29 cellular contexts compared by ENCODE assay signal in genomic region chr7:158369290-158369689, GRCh38.
"Had no signal": no experiment of that assay in that cellular context is flagged by ENCODE, and none has a peak within 500 bp of the region (broad histone marks: within the 10 kb centered on the region; RNA-seq: fewer than 3 reads in every experiment).

No MANE protein-coding gene starts in this region.

- H3K36me3 ChIP-seq: ascending aorta, breast epithelium, cardiac muscle cell, esophagus squamous epithelium, gastroesophageal sphincter, WERI-Rb-1 had no signal

- H3K4me1 ChIP-seq: ascending aorta, breast epithelium, gastroesophageal sphincter had no signal

- ATAC-seq: activated CD4-positive, CD25-positive, alpha-beta regulatory T cell treated with anti-CD3 and anti-CD28 coated beads, Interleukin-2, amount 50 U/mL, for 24 hours; activated CD8-positive, alpha-beta T cell treated with anti-CD3 and anti-CD28 coated beads for 36 hours; activated naive CD4-positive, alpha-beta T cell treated with anti-CD3 and anti-CD28 coated beads, Interleukin-2, amount 50 U/mL, for 72 hours; activated T-cell treated with anti-CD3 and anti-CD28 coated beads, Interleukin-2, amount 50 U/mL, for 4 hours; activated T-helper 17 cell treated with anti-CD3 and anti-CD28 coated beads, Interleukin-2, amount 50 U/mL, for 72 hours; gastroesophageal sphincter; T-helper 17 cell had no signal

- H3K4me3 ChIP-seq: ascending aorta, breast epithelium, cardiac muscle cell, esophagus squamous epithelium, gastroesophageal sphincter had no signal

- H3K36me3 Mint-ChIP-seq: activated naive CD4-positive, alpha-beta T cell treated with anti-CD3 and anti-CD28 coated beads, Interleukin-2, amount 10 ng/mL, durations not matched to agents 7 days and 5 days; activated naive CD4-positive, alpha-beta T cell treated with anti-CD3 and anti-CD28 coated beads, Interleukin-2, amount 50 U/mL, for 72 hours; activated naive CD8-positive, alpha-beta T cell treated with anti-CD3 and anti-CD28 coated beads, Interleukin-2, amount 10 ng/mL, durations not matched to agents 7 days and 5 days; brain had no signal

- H3K4me3 Mint-ChIP-seq: activated B cell treated with CpG ODN at 0.5 μM for 24 hours; activated CD8-positive, alpha-beta T cell treated with anti-CD3 and anti-CD28 coated beads for 36 hours; activated naive CD4-positive, alpha-beta T cell treated with anti-CD3 and anti-CD28 coated beads, Interleukin-2, amount 10 ng/mL, durations not matched to agents 7 days and 5 days; activated naive CD8-positive, alpha-beta T cell treated with anti-CD3 and anti-CD28 coated beads, Interleukin-2, amount 10 ng/mL, durations not matched to agents 7 days and 5 days; activated T-cell treated with anti-CD3 and anti-CD28 coated beads, Interleukin-2, amount 50 U/mL, for 4 hours; activated T-helper 17 cell treated with anti-CD3 and anti-CD28 coated beads, Interleukin-2, amount 50 U/mL, for 72 hours; brain; central memory CD8-positive, alpha-beta T cell; T-helper 17 cell; T-helper 2 cell treated with Interferon-gamma antibody and Interleukin-4, amounts not matched to agents 5 μg/mL and 100 μg/mL, for 36 hours had no signal

- H3K27me3 ChIP-seq: ascending aorta, breast epithelium, cardiac muscle cell had no signal

- DNase-seq: activated B cell treated with CpG ODN at 0.5 μM for 24 hours; activated CD4-positive, alpha-beta T cell treated with anti-CD3 and anti-CD28 coated beads for 48 hours; activated CD4-positive, alpha-beta T cell treated with anti-CD3 and anti-CD28 coated beads, Interleukin-2, amount 50 U/mL, for 1 hour; activated CD4-positive, alpha-beta T cell treated with anti-CD3 and anti-CD28 coated beads, Interleukin-2, amount 50 U/mL, for 48 hours; activated CD8-positive, alpha-beta memory T cell treated with anti-CD3 and anti-CD28 coated beads for 24 hours; activated CD8-positive, alpha-beta T cell treated with anti-CD3 and anti-CD28 coated beads for 36 hours; activated gamma-delta T cell; activated naive CD4-positive, alpha-beta T cell; activated naive CD4-positive, alpha-beta T cell treated with anti-CD3 and anti-CD28 coated beads, Interleukin-2, amount 10 ng/mL, durations not matched to agents 7 days and 5 days; activated naive CD8-positive, alpha-beta T cell treated with anti-CD3 and anti-CD28 coated beads, Interleukin-2, amount 10 ng/mL, durations not matched to agents 7 days and 5 days; activated T-cell treated with anti-CD3 and anti-CD28 coated beads, Interleukin-2, amount 50 U/mL, for 4 hours; effector CD8-positive, alpha-beta T cell; esophagus squamous epithelium; foreskin melanocyte; T-helper 1 cell; T-helper 17 cell; T1000 had no signal

- H3K27ac ChIP-seq: ascending aorta, breast epithelium, cardiac muscle cell, epithelial cell of prostate, esophagus squamous epithelium, gastroesophageal sphincter, WERI-Rb-1 had no signal

- H3K27me3 Mint-ChIP-seq: activated B cell treated with CpG ODN at 0.5 μM for 24 hours; activated naive CD4-positive, alpha-beta T cell treated with anti-CD3 and anti-CD28 coated beads, Interleukin-2, amount 10 ng/mL, durations not matched to agents 7 days and 5 days; activated naive CD8-positive, alpha-beta T cell treated with anti-CD3 and anti-CD28 coated beads, Interleukin-2, amount 10 ng/mL, durations not matched to agents 7 days and 5 days had no signal

- H3K4me1 Mint-ChIP-seq: activated B cell treated with CpG ODN at 0.5 μM for 24 hours; activated naive CD4-positive, alpha-beta T cell treated with anti-CD3 and anti-CD28 coated beads, Interleukin-2, amount 10 ng/mL, durations not matched to agents 7 days and 5 days; activated naive CD8-positive, alpha-beta T cell treated with anti-CD3 and anti-CD28 coated beads, Interleukin-2, amount 10 ng/mL, durations not matched to agents 7 days and 5 days; central memory CD8-positive, alpha-beta T cell; T-helper 17 cell had no signal

- H3K27ac Mint-ChIP-seq: activated B cell treated with CpG ODN at 0.5 μM for 24 hours; activated CD8-positive, alpha-beta T cell treated with anti-CD3 and anti-CD28 coated beads for 36 hours; activated naive CD4-positive, alpha-beta T cell treated with anti-CD3 and anti-CD28 coated beads, Interleukin-2, amount 10 ng/mL, durations not matched to agents 7 days and 5 days; activated naive CD4-positive, alpha-beta T cell treated with anti-CD3 and anti-CD28 coated beads, Interleukin-2, amount 50 U/mL, for 72 hours; activated naive CD8-positive, alpha-beta T cell treated with anti-CD3 and anti-CD28 coated beads, Interleukin-2, amount 10 ng/mL, durations not matched to agents 7 days and 5 days; T-helper 17 cell; T-helper 2 cell treated with Interferon-gamma antibody and Interleukin-4, amounts not matched to agents 5 μg/mL and 100 μg/mL, for 36 hours had no signal

- H3K9me3 ChIP-seq: ascending aorta, breast epithelium, esophagus squamous epithelium, gastroesophageal sphincter had no signal

- H3K9me3 Mint-ChIP-seq: activated CD8-positive, alpha-beta T cell treated with anti-CD3 and anti-CD28 coated beads for 36 hours; activated naive CD4-positive, alpha-beta T cell treated with anti-CD3 and anti-CD28 coated beads, Interleukin-2, amount 50 U/mL, for 72 hours; activated T-cell treated with anti-CD3 and anti-CD28 coated beads, Interleukin-2, amount 50 U/mL, for 4 hours; activated T-helper 17 cell treated with anti-CD3 and anti-CD28 coated beads, Interleukin-2, amount 50 U/mL, for 72 hours; central memory CD8-positive, alpha-beta T cell had no signal
